28 cellular contexts compared by ENCODE assay signal in the genomic region with DNA sequence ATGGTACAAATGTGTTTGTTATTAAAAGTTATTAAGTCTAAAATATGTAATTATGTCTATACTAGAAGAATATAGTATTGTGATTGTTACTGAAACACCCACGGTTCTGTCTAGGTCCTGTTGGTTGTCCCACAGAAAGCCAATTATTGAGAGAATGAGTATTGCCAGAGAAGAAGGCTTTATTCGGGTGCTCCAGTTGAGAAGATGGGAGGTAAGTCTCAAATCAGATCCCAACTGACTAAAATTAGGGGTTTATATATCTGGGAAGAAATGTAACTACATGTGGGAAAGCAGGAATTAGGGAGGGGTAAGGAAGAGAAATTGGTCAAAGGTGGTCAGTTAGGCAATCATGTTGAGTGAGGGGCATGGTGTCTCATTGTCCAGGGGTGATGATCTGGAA.
"Had no signal": no experiment of that assay in that cellular context is flagged by ENCODE, and none has a peak within 500 bp of the region (broad histone marks: within the 10 kb centered on the region; RNA-seq: fewer than 3 reads in every experiment).

No MANE protein-coding gene starts in this region.

- H3K4me3 Mint-ChIP-seq: mesothelial cell of epicardium; naive B cell; naive thymus-derived CD8-positive, alpha-beta T cell had no signal

- H3K36me3 Mint-ChIP-seq: naive B cell had no signal

- H3K36me3 ChIP-seq: esophagus squamous epithelium, gastrocnemius medialis, heart right ventricle, left lung, lower lobe of right lung had no signal

- H3K4me1 ChIP-seq: esophagus squamous epithelium, gastrocnemius medialis, heart right ventricle, left lung, lower lobe of right lung had no signal

- H3K27ac ChIP-seq: coronary artery, dorsolateral prefrontal cortex, epithelial cell of prostate, esophagus squamous epithelium, gastrocnemius medialis, heart right ventricle, left lung, lower lobe of right lung had no signal

- DNase-seq: dermis blood vessel endothelial cell; dorsolateral prefrontal cortex; effector CD4-positive, alpha-beta T cell; effector memory CD4-positive, alpha-beta T cell; erythroblast; esophagus squamous epithelium; foreskin fibroblast; foreskin melanocyte; gastrocnemius medialis; glutamatergic neuron; head of caudate nucleus; heart right ventricle; hippocampal formation; left cardiac atrium; left lung; left ventricle myocardium superior; lower lobe of right lung; mesenchymal stem cell; mucosa of descending colon; naive B cell; naive thymus-derived CD8-positive, alpha-beta T cell had no signal

- H3K4me1 Mint-ChIP-seq: naive B cell; naive thymus-derived CD8-positive, alpha-beta T cell had no signal

- H3K27me3 Mint-ChIP-seq: naive B cell; naive thymus-derived CD8-positive, alpha-beta T cell had no signal

- H3K27ac Mint-ChIP-seq: mesothelial cell of epicardium; naive B cell; naive thymus-derived CD8-positive, alpha-beta T cell had no signal

- H3K4me3 ChIP-seq: coronary artery, dorsolateral prefrontal cortex, esophagus squamous epithelium, gastrocnemius medialis, heart right ventricle, left lung, lower lobe of right lung, mucosa of descending colon had no signal

- FAIRE-seq: endometrium, islet of Langerhans, keratinocyte had no signal

- ATAC-seq: esophagus mucosa; gastrocnemius medialis; heart right ventricle; left cardiac atrium; left lung; left ventricle myocardium superior; lower lobe of right lung; mucosa of descending colon; naive thymus-derived CD8-positive, alpha-beta T cell had no signal

- H3K9me3 ChIP-seq: gastrocnemius medialis had no signal

- H3K27me3 ChIP-seq: esophagus squamous epithelium, gastrocnemius medialis, heart right ventricle, left lung had no signal
